In the genomic region with DNA sequence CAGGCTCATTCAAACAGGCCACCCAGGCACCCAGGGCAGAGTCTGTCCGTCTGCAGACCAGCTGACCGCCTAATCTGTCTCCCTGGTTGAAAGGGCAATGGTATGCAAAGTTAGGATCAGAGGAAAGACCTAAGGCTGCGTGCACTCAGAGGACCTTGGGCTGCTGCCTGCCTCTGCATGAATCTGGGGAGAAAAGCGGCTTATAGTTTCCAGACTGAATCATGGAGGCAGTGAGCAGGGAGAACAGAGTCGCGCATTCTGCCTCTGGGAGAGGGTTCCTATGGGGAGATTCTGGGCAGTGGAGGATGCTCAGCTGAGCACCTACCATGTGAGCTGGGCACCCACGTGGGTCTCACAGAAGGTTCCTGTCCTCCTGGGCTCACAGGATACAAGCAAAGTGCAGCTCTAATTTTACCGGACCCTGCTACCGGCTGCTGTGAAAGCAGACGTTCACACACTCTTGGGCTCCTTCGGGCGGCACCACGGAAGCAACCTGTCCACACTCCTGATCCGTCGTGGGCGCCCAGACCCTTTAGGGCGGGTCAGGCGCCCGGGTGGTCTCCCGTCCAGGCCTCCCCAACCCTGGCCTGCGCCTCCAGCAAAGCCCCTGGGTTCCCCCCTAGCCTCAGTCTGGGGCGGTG, we compare ENCODE assay signal across 1 cellular context.
TF ChIP-seq lines count a peak whose summit lies in the region.

No MANE protein-coding gene starts in this region.

TF ChIP-seq in SK-N-SH treated with all-trans-retinoic acid at 6 μM for 48 hours, 23 proteins besides CTCF, POLR2A, EP300 and RAD21 (continued from another document):
- TF ChIP-seq, protein P1, sequence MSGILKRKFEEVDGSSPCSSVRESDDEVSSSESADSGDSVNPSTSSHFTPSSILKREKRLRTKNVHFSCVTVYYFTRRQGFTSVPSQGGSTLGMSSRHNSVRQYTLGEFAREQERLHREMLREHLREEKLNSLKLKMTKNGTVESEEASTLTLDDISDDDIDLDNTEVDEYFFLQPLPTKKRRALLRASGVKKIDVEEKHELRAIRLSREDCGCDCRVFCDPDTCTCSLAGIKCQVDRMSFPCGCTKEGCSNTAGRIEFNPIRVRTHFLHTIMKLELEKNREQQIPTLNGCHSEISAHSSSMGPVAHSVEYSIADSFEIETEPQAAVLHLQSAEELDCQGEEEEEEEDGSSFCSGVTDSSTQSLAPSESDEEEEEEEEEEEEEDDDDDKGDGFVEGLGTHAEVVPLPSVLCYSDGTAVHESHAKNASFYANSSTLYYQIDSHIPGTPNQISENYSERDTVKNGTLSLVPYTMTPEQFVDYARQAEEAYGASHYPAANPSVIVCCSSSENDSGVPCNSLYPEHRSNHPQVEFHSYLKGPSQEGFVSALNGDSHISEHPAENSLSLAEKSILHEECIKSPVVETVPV (CRISPR knock-in tag; IDR thresholded peaks at IDR 0.05) = no peak
- TF ChIP-seq, protein P2, sequence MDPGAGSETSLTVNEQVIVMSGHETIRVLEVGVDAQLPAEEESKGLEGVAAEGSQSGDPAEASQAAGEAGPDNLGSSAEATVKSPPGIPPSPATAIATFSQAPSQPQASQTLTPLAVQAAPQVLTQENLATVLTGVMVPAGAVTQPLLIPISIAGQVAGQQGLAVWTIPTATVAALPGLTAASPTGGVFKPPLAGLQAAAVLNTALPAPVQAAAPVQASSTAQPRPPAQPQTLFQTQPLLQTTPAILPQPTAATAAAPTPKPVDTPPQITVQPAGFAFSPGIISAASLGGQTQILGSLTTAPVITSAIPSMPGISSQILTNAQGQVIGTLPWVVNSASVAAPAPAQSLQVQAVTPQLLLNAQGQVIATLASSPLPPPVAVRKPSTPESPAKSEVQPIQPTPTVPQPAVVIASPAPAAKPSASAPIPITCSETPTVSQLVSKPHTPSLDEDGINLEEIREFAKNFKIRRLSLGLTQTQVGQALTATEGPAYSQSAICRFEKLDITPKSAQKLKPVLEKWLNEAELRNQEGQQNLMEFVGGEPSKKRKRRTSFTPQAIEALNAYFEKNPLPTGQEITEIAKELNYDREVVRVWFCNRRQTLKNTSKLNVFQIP (CRISPR knock-in tag; IDR thresholded peaks at IDR 0.05; ENCODE audit: borderline replicate concordance, low read depth) = no peak
- TF ChIP-seq ZNF70 (CRISPR knock-in tag; IDR thresholded peaks at IDR 0.05) (no peak), ZFP3 (CRISPR knock-in tag; IDR thresholded peaks at IDR 0.05) (no peak), TCF4 (CRISPR knock-in tag; IDR thresholded peaks at IDR 0.05; ENCODE audit: borderline replicate concordance) (no peak), CSDC2 (CRISPR knock-in tag; IDR thresholded peaks at IDR 0.05) (no peak)
